In genomic region chr6:7100072-7100750, GRCh38 we compare ENCODE assay signal across 15 cellular contexts. TPM values are rescaled to one million over a fixed set of nuclear protein-coding genes. Genes with fewer than 3 reads are reported as not detected.
DNase-seq lines count a peak whose midpoint lies in the region; ATAC-seq lines count a peak whose summit lies in the region.
"Had no signal": no experiment of that assay in that cellular context is flagged by ENCODE, and none has a peak within 500 bp of the region (broad histone marks: within the 10 kb centered on the region; RNA-seq: fewer than 3 reads in every experiment).

No MANE protein-coding gene starts in this region.

- H3K4me1 Mint-ChIP-seq in activated naive CD8-positive, alpha-beta T cell treated with anti-CD3 and anti-CD28 coated beads, Interleukin-2, amount 10 ng/mL, durations not matched to agents 7 days and 5 days = peaks cover 9% of the 10 kb centered on the region
- peaks cover 2% of the 10 kb centered on the region for H3K4me1 Mint-ChIP-seq in activated naive CD8-positive, alpha-beta T cell treated with anti-CD3 and anti-CD28 coated beads for 36 hours

- POLR2A ChIA-PET in activated naive CD8-positive, alpha-beta T cell treated with anti-CD3 and anti-CD28 coated beads, Interleukin-2, amount 10 ng/mL, durations not matched to agents 7 days and 5 days (lab: Charles Lee) = interaction anchor here (0.6 kb wide), 2 partner anchors 13 to 190 kb away, joined by 3 read pairs; no protein-coding TSS in a partner anchor

- H3K27ac Mint-ChIP-seq in activated naive CD8-positive, alpha-beta T cell treated with anti-CD3 and anti-CD28 coated beads, Interleukin-2, amount 10 ng/mL, durations not matched to agents 7 days and 5 days = peak overlapping the region; percentile 26
- no peak overlapping the region for H3K27ac Mint-ChIP-seq in activated naive CD8-positive, alpha-beta T cell treated with anti-CD3 and anti-CD28 coated beads for 36 hours
- H3K27ac Mint-ChIP-seq: activated CD4-positive, alpha-beta T cell treated with anti-CD3 and anti-CD28 coated beads, Interleukin-2, amount 10 ng/mL, durations not matched to agents 7 days and 5 days; nephron progenitor cell had no signal

- H3K9me3 Mint-ChIP-seq in activated naive CD8-positive, alpha-beta T cell treated with anti-CD3 and anti-CD28 coated beads, Interleukin-2, amount 10 ng/mL, durations not matched to agents 7 days and 5 days = no peaks in the 10 kb centered on the region
- no peaks in the 10 kb centered on the region for H3K9me3 Mint-ChIP-seq in activated naive CD8-positive, alpha-beta T cell treated with anti-CD3 and anti-CD28 coated beads for 36 hours
- H3K9me3 Mint-ChIP-seq: activated CD4-positive, alpha-beta T cell treated with anti-CD3 and anti-CD28 coated beads, Interleukin-2, amount 10 ng/mL, durations not matched to agents 7 days and 5 days; IgD-negative memory B cell; nephron progenitor cell had no signal

- no peak for DNase-seq in activated naive CD8-positive, alpha-beta T cell treated with anti-CD3 and anti-CD28 coated beads, Interleukin-2, amount 10 ng/mL, durations not matched to agents 7 days and 5 days
- no peak for DNase-seq in activated naive CD8-positive, alpha-beta T cell treated with anti-CD3 and anti-CD28 coated beads for 36 hours
- DNase-seq in RPMI8226 = peak; percentile 44
- no peak for DNase-seq in NCI-H226
- no peak for DNase-seq in UCSD-AML1 (lab: John Stamatoyannopoulos, UW; ENCODE audit: unreplicated experiment)
- DNase-seq: 8988T; activated CD4-positive, alpha-beta T cell treated with anti-CD3 and anti-CD28 coated beads, Interleukin-2, amount 10 ng/mL, durations not matched to agents 7 days and 5 days; brain microvascular endothelial cell; NCI-H187 treated with DMSO at 0.1 percent for 48 hours; nephron progenitor cell; tibial artery had no signal

- H3K36me3 Mint-ChIP-seq in activated naive CD8-positive, alpha-beta T cell treated with anti-CD3 and anti-CD28 coated beads, Interleukin-2, amount 10 ng/mL, durations not matched to agents 7 days and 5 days = no peaks in the 10 kb centered on the region
- no peaks in the 10 kb centered on the region for H3K36me3 Mint-ChIP-seq in activated naive CD8-positive, alpha-beta T cell treated with anti-CD3 and anti-CD28 coated beads for 36 hours

- H3K4me3 Mint-ChIP-seq in activated naive CD8-positive, alpha-beta T cell treated with anti-CD3 and anti-CD28 coated beads, Interleukin-2, amount 10 ng/mL, durations not matched to agents 7 days and 5 days = no peak overlapping the region
- no peak overlapping the region for H3K4me3 Mint-ChIP-seq in activated naive CD8-positive, alpha-beta T cell treated with anti-CD3 and anti-CD28 coated beads for 36 hours
- H3K4me3 Mint-ChIP-seq: activated CD4-positive, alpha-beta T cell treated with anti-CD3 and anti-CD28 coated beads, Interleukin-2, amount 10 ng/mL, durations not matched to agents 7 days and 5 days; nephron progenitor cell had no signal

- H3K27me3 Mint-ChIP-seq in activated naive CD8-positive, alpha-beta T cell treated with anti-CD3 and anti-CD28 coated beads, Interleukin-2, amount 10 ng/mL, durations not matched to agents 7 days and 5 days = no peaks in the 10 kb centered on the region
- peaks cover 5% of the 10 kb centered on the region for H3K27me3 Mint-ChIP-seq in activated naive CD8-positive, alpha-beta T cell treated with anti-CD3 and anti-CD28 coated beads for 36 hours

- no peak for ATAC-seq in activated naive CD8-positive, alpha-beta T cell treated with anti-CD3 and anti-CD28 coated beads, Interleukin-2, amount 10 ng/mL, durations not matched to agents 7 days and 5 days (ENCODE audit: low read depth)
- ATAC-seq in HG03139 (IDR thresholded peaks at IDR 0.05; ENCODE audit: unreplicated experiment) (peak; percentile 59), GM21423 (IDR thresholded peaks at IDR 0.05; ENCODE audit: unreplicated experiment) (no peak), GM21526 (IDR thresholded peaks at IDR 0.05; ENCODE audit: low FRiP score, unreplicated experiment) (no peak)

RNA-seq across cellular contexts. Expression of gene RREB1, which starts 7.5 kb away (rescaled TPM):
- total RNA-seq in activated naive CD8-positive, alpha-beta T cell treated with anti-CD3 and anti-CD28 coated beads, Interleukin-2, amount 10 ng/mL, durations not matched to agents 7 days and 5 days = 10 to 100 TPM; 37.0 to 39.1 TPM
- 10 to 100 TPM; 17.4 to 18.5 TPM for total RNA-seq in activated naive CD8-positive, alpha-beta T cell treated with anti-CD3 and anti-CD28 coated beads for 36 hours
